In the genomic region with DNA sequence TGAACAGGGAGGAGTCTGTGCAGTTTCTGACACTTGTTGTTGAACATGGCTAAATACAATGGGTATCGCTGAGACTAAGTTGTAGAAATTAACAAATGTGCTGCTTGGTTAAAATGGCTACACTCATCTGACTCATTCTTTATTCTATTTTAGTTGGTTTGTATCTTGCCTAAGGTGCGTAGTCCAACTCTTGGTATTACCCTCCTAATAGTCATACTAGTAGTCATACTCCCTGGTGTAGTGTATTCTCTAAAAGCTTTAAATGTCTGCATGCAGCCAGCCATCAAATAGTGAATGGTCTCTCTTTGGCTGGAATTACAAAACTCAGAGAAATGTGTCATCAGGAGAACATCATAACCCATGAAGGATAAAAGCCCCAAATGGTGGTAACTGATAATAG, we compare ENCODE assay signal across 15 cellular contexts. TPM values are rescaled to one million over a fixed set of nuclear protein-coding genes. Genes with fewer than 3 reads are reported as not detected.
DNase-seq lines count a peak whose midpoint lies in the region; ATAC-seq and TF ChIP-seq lines count a peak whose summit lies in the region.
"Had no signal": no experiment of that assay in that cellular context is flagged by ENCODE, and none has a peak within 500 bp of the region (broad histone marks: within the 10 kb centered on the region; RNA-seq: fewer than 3 reads in every experiment).

No MANE protein-coding gene starts in this region.

- H3K27me3 Mint-ChIP-seq in activated CD4-positive, alpha-beta T cell treated with anti-CD3 and anti-CD28 coated beads for 36 hours: peaks cover 49% of the 10 kb centered on the region
- H3K27me3 Mint-ChIP-seq in activated CD4-positive, alpha-beta T cell treated with anti-CD3 and anti-CD28 coated beads, Interleukin-2, amount 10 ng/mL, durations not matched to agents 24 days and 14 days: peaks cover 57% of the 10 kb centered on the region

- no peak for DNase-seq in activated CD4-positive, alpha-beta T cell treated with anti-CD3 and anti-CD28 coated beads for 36 hours
- DNase-seq in activated CD4-positive, alpha-beta T cell treated with anti-CD3 and anti-CD28 coated beads, Interleukin-2, amount 10 ng/mL, durations not matched to agents 24 days and 14 days: no peak
- DNase-seq in colonic mucosa (no peak), esophagus squamous epithelium (lab: John Stamatoyannopoulos, UW) (no peak), globus pallidus (ENCODE audit: low spot score) (no peak), middle frontal gyrus (ENCODE audit: extremely low spot score, low spot score) (no peak), hippocampal formation (lab: John Stamatoyannopoulos, UW) (no peak)
- DNase-seq: 8988T; CD4-positive, CD25-positive, alpha-beta regulatory T cell; DMS 273 treated with DMSO at 0.1 percent for 48 hours; GM23248 had no signal

- H3K9me3 Mint-ChIP-seq in activated CD4-positive, alpha-beta T cell treated with anti-CD3 and anti-CD28 coated beads for 36 hours (ENCODE audit: low read depth): no peaks in the 10 kb centered on the region
- no peaks in the 10 kb centered on the region for H3K9me3 Mint-ChIP-seq in activated CD4-positive, alpha-beta T cell treated with anti-CD3 and anti-CD28 coated beads, Interleukin-2, amount 10 ng/mL, durations not matched to agents 24 days and 14 days
- H3K9me3 Mint-ChIP-seq: CD4-positive, CD25-positive, alpha-beta regulatory T cell had no signal

- ATAC-seq in activated CD4-positive, alpha-beta T cell treated with anti-CD3 and anti-CD28 coated beads for 36 hours: peak; percentile 43
- ATAC-seq: HCT116, HepG2 had no signal

- CTCF ChIA-PET in activated CD4-positive, alpha-beta T cell treated with anti-CD3 and anti-CD28 coated beads for 36 hours (lab: Charles Lee): interaction anchor here (0.7 to 9.7 kb wide), 8 partner anchors 9 to 130 kb away, joined by 3 to 98 read pairs (median 6); a partner anchor contains a TSS

- H3K4me1 ChIP-seq in colonic mucosa (peaks cover 4% of the 10 kb centered on the region), esophagus squamous epithelium (peaks cover 4 to 58% (median 9%) of the 10 kb centered on the region in 3 donors)

- intact Hi-C loops in activated CD4-positive, alpha-beta T cell treated with anti-CD3 and anti-CD28 coated beads for 36 hours (cut with DNase I, micrococcal nuclease): loop anchor here (2.0 to 10.0 kb wide), 2 partner anchors 13 to 173 kb away; no protein-coding TSS in a partner anchor
- intact Hi-C loops in activated CD4-positive, alpha-beta T cell treated with anti-CD3 and anti-CD28 coated beads, Interleukin-2, amount 10 ng/mL, durations not matched to agents 24 days and 14 days (cut with micrococcal nuclease): no loop called here
- intact Hi-C loops in colonic mucosa (cut with DNase I): no loop called here
- intact Hi-C loops in esophagus squamous epithelium (cut with DNase I): no loop called here

- WGBS in esophagus squamous epithelium, 2 donors: 51 to 64% methylated on average over 2 of the region's 2 CpGs

- TF ChIP-seq CTCF in colonic mucosa (IDR thresholded peaks at IDR 0.05) (no peak), esophagus squamous epithelium (IDR thresholded peaks at IDR 0.05) (no peak)

- H3K36me3 ChIP-seq in colonic mucosa: no peaks in the 10 kb centered on the region
- no peaks in the 10 kb centered on the region for H3K36me3 ChIP-seq in esophagus squamous epithelium
- H3K36me3 ChIP-seq: BLaER1 treated with 17β-estradiol and CSF1 and Interleukin-3, amounts not matched to agents 10 nM and 100 nM had no signal

- no peak for TF ChIP-seq POLR2A in esophagus squamous epithelium (IDR thresholded peaks at IDR 0.05)

- no peak overlapping the region for H3K9ac ChIP-seq in colonic mucosa (ENCODE audit: low read depth in 2 of 2, low read length in 2 of 2)
- H3K9ac ChIP-seq: BLaER1 treated with 17β-estradiol and CSF1 and Interleukin-3, amounts not matched to agents 10 nM and 100 nM; GM23248 had no signal

- POLR2A ChIA-PET in activated CD4-positive, alpha-beta T cell treated with anti-CD3 and anti-CD28 coated beads for 36 hours (lab: Charles Lee): interaction anchor here (0.5 kb wide), 1 partner anchor 18 kb away, joined by 6 read pairs; no protein-coding TSS in a partner anchor

- no peak overlapping the region for H3K27ac Mint-ChIP-seq in activated CD4-positive, alpha-beta T cell treated with anti-CD3 and anti-CD28 coated beads for 36 hours
- H3K27ac Mint-ChIP-seq in activated CD4-positive, alpha-beta T cell treated with anti-CD3 and anti-CD28 coated beads, Interleukin-2, amount 10 ng/mL, durations not matched to agents 24 days and 14 days: no peak overlapping the region
- H3K27ac Mint-ChIP-seq: CD4-positive, CD25-positive, alpha-beta regulatory T cell had no signal

- no peaks in the 10 kb centered on the region for H3K36me3 Mint-ChIP-seq in activated CD4-positive, alpha-beta T cell treated with anti-CD3 and anti-CD28 coated beads for 36 hours (ENCODE audit: low read depth)
- no peaks in the 10 kb centered on the region for H3K36me3 Mint-ChIP-seq in activated CD4-positive, alpha-beta T cell treated with anti-CD3 and anti-CD28 coated beads, Interleukin-2, amount 10 ng/mL, durations not matched to agents 24 days and 14 days (ENCODE audit: low read depth)
- H3K36me3 Mint-ChIP-seq: CD4-positive, CD25-positive, alpha-beta regulatory T cell had no signal

- peak overlapping the region; percentile 81 for H3K27ac ChIP-seq in colonic mucosa
- H3K27ac ChIP-seq in esophagus squamous epithelium: peak overlapping the region in 3 of 4 donors; percentile 7 to 90 (median 49)
- H3K27ac ChIP-seq: BLaER1 treated with 17β-estradiol and CSF1 and Interleukin-3, amounts not matched to agents 10 nM and 100 nM; GM23248 had no signal

- peaks cover 33% of the 10 kb centered on the region for H3K4me1 Mint-ChIP-seq in activated CD4-positive, alpha-beta T cell treated with anti-CD3 and anti-CD28 coated beads for 36 hours
- H3K4me1 Mint-ChIP-seq in activated CD4-positive, alpha-beta T cell treated with anti-CD3 and anti-CD28 coated beads, Interleukin-2, amount 10 ng/mL, durations not matched to agents 24 days and 14 days: peaks cover 23% of the 10 kb centered on the region

- H3K4me3 Mint-ChIP-seq in activated CD4-positive, alpha-beta T cell treated with anti-CD3 and anti-CD28 coated beads for 36 hours: no peak overlapping the region
- H3K4me3 Mint-ChIP-seq in activated CD4-positive, alpha-beta T cell treated with anti-CD3 and anti-CD28 coated beads, Interleukin-2, amount 10 ng/mL, durations not matched to agents 24 days and 14 days: no peak overlapping the region
- H3K4me3 Mint-ChIP-seq: CD4-positive, CD25-positive, alpha-beta regulatory T cell had no signal

- H3K4me3 ChIP-seq in colonic mucosa (no peak overlapping the region), esophagus squamous epithelium (no peak overlapping the region)
- H3K4me3 ChIP-seq: BLaER1 treated with 17β-estradiol and CSF1 and Interleukin-3, amounts not matched to agents 10 nM and 100 nM; GM23248 had no signal

- H3K27me3 ChIP-seq in colonic mucosa (no peaks in the 10 kb centered on the region), esophagus squamous epithelium (peaks cover 0 to 2% (median 0%) of the 10 kb centered on the region in 4 donors)
- H3K27me3 ChIP-seq: BLaER1 treated with 17β-estradiol and CSF1 and Interleukin-3, amounts not matched to agents 10 nM and 100 nM had no signal

- H3K9me3 ChIP-seq in colonic mucosa (no peaks in the 10 kb centered on the region), esophagus squamous epithelium (no peaks in the 10 kb centered on the region)

RNA-seq across cellular contexts. Expression of a gene that starts 16.1 kb away (rescaled TPM):
- not detected for total RNA-seq in activated CD4-positive, alpha-beta T cell treated with anti-CD3 and anti-CD28 coated beads for 36 hours
- not detected in 2 replicates for total RNA-seq in activated CD4-positive, alpha-beta T cell treated with anti-CD3 and anti-CD28 coated beads, Interleukin-2, amount 10 ng/mL, durations not matched to agents 24 days and 14 days
- total RNA-seq in colonic mucosa: 100 to 1,000 TPM; 260 to 655 TPM
- total RNA-seq in esophagus squamous epithelium: 100 to 1,000 TPM in 3 of 4 donors, 10 to 100 TPM in 1; 70.8 to 288 (median 176) TPM
- total RNA-seq: CD4-positive, CD25-positive, alpha-beta regulatory T cell; Daoy; GM23248; HepG2 had no signal

RNA-seq across cellular contexts. Expression of a gene that starts 25.0 kb away (rescaled TPM):
- not detected for total RNA-seq in activated CD4-positive, alpha-beta T cell treated with anti-CD3 and anti-CD28 coated beads for 36 hours
- total RNA-seq in activated CD4-positive, alpha-beta T cell treated with anti-CD3 and anti-CD28 coated beads, Interleukin-2, amount 10 ng/mL, durations not matched to agents 24 days and 14 days: not detected in 2 replicates
- 1 to 10 TPM; 1.1 to 2.8 TPM for total RNA-seq in colonic mucosa
- total RNA-seq in esophagus squamous epithelium: 1 to 10 TPM in 2 of 4 donors, under 1 TPM in 2; 0.42 to 1.3 (median 0.99) TPM
- total RNA-seq: CD4-positive, CD25-positive, alpha-beta regulatory T cell; Daoy; GM23248; HepG2 had no signal

Comparison
In these comparisons a context has a peak if more than half of its experiments do, and no peak if none do; other contexts are left out.
1. intact Hi-C loops: an anchor here in activated CD4-positive, alpha-beta T cell treated with anti-CD3 and anti-CD28 coated beads for 36 hours (2.0 to 10.0 kb wide); none called in activated CD4-positive, alpha-beta T cell treated with anti-CD3 and anti-CD28 coated beads, Interleukin-2, amount 10 ng/mL, durations not matched to agents 24 days and 14 days, colonic mucosa and esophagus squamous epithelium.
2. RNA of a gene that starts 16.1 kb away (total RNA-seq): 260 to 655 TPM in colonic mucosa and 70.8 to 288 TPM in esophagus squamous epithelium; not detected in activated CD4-positive, alpha-beta T cell treated with anti-CD3 and anti-CD28 coated beads for 36 hours and not detected in activated CD4-positive, alpha-beta T cell treated with anti-CD3 and anti-CD28 coated beads, Interleukin-2, amount 10 ng/mL, durations not matched to agents 24 days and 14 days; every median in the first group is over 10 times any median in the second.